1 cellular context compared by ENCODE assay signal in the genomic region with DNA sequence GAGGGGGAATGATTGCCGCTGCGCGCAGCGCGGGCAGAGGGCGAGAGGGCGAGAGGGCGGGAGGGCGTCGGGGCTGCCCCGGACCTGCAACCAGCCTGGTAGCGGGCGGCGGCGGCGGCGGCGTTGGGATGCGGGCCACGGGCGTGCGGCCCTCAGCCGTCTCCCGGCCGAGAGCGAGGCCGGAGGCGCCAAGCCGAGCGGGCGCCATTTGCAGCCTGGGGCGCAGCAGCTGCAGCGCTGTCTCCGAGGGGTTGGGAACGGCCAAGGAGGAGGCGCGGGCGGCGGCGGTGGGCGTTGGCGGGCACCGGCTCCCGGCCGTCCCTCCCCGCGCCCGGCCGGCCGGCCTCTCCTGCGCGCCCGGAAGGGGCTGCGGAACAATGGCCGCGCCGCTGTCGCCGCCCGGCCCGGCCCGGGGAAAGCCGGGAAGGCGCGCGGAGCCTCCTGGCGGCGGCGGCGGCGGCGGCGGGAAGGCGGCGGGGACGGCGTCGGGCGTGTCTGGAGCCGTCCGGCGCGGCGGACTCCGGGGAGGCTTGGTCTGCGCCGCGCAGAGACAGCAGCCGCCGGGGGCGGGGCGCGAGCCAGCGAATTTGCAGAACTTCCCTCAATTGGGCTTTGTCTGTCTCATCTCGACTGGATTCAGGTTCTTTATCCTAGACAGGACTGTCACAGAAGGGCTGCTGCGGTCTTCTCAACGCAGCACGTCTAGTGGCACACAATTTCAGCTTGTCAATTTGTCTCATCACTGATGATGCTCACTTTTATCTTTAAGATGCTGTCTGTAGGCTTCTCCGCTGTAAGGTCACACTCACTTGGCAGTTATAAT.
TF ChIP-seq lines count a peak whose summit lies in the region.

No MANE protein-coding gene starts in this region.

TF ChIP-seq in K562, 482 proteins besides CTCF, POLR2A, EP300 and RAD21 (continued from another document and continues in another):
- TF ChIP-seq, protein P1, sequence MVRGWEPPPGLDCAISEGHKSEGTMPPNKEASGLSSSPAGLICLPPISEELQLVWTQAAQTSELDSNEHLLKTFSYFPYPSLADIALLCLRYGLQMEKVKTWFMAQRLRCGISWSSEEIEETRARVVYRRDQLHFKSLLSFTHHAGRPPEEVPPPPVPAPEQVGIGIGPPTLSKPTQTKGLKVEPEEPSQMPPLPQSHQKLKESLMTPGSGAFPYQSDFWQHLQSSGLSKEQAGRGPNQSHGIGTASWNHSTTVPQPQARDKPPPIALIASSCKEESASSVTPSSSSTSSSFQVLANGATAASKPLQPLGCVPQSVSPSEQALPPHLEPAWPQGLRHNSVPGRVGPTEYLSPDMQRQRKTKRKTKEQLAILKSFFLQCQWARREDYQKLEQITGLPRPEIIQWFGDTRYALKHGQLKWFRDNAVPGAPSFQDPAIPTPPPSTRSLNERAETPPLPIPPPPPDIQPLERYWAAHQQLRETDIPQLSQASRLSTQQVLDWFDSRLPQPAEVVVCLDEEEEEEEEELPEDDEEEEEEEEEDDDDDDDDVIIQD (CRISPR knock-in tag; IDR thresholded peaks at IDR 0.05): 0 out of 2 replicates have a peak, but pooled peaks have one; percentile 26
- TF ChIP-seq HDAC6 (IDR thresholded peaks at IDR 0.05; ENCODE audit: low read depth, low read length) (no peak), CXXC5 (CRISPR knock-in tag; IDR thresholded peaks at IDR 0.05) (peak; percentile 97), ZNF41 (CRISPR knock-in tag; conservative IDR thresholded peaks at IDR 0.05) (0 out of 2 replicates have a peak, but pooled peaks have one; percentile 42), MEF2A (IDR thresholded peaks at IDR 0.05; ENCODE audit: control insufficient read depth, low read depth, low read length) (no peak), ZNF444 (CRISPR knock-in tag; IDR thresholded peaks at IDR 0.05) (no peak), ZNF644 (tag; IDR thresholded peaks at IDR 0.05; ENCODE audit: low read depth) (peak; percentile 45; the same call in 1 of the 2 replicates), ZNF212 (CRISPR knock-in tag; IDR thresholded peaks at IDR 0.05) (no peak), BRCA1 (IDR thresholded peaks at IDR 0.05) (no peak), BRCA1 (CRISPR knock-in tag; IDR thresholded peaks at IDR 0.05) (no peak), ZNF134 (CRISPR knock-in tag; conservative IDR thresholded peaks at IDR 0.05) (no peak), SNIP1 (IDR thresholded peaks at IDR 0.05; ENCODE audit: low read depth) (no peak), NONO (IDR thresholded peaks at IDR 0.05; ENCODE audit: low read depth in 2 of 2, low read length in 1 of 2) (peak; percentile 91; a peak in 3 of 4 replicates), MAZ (CRISPR knock-in tag; conservative IDR thresholded peaks at IDR 0.05 in 1 of 2, IDR thresholded peaks at IDR 0.05 in 1 of 2) (peak in 1 of 2 experiments; percentile 81; a peak in 3 of 4 replicates), ZNF347 (CRISPR knock-in tag; IDR thresholded peaks at IDR 0.05; ENCODE audit: low read depth) (no peak), LARP7 (IDR thresholded peaks at IDR 0.05) (no peak), TBP (optimal IDR thresholded peaks at IDR 0.05; ENCODE audit: low read depth, low read length) (peak; percentile 21), ZNF263 (CRISPR knock-in tag; IDR thresholded peaks at IDR 0.05; ENCODE audit: borderline replicate concordance) (no peak), KLF16 (IDR thresholded peaks at IDR 0.05) (no peak), CSDE1 (IDR thresholded peaks at IDR 0.05) (no peak), TARDBP (IDR thresholded peaks at IDR 0.05) (no peak), NFE2 (IDR thresholded peaks at IDR 0.05; ENCODE audit: low read depth) (no peak), KHSRP (IDR thresholded peaks at IDR 0.05) (no peak), PHF8 (IDR thresholded peaks at IDR 0.05; ENCODE audit: borderline replicate concordance, low read length) (peak; percentile 93; the same call in 1 of the 2 replicates), GABPA (tag; conservative IDR thresholded peaks at IDR 0.05; ENCODE audit: low read depth) (peak; percentile 78), DPF2 (IDR thresholded peaks at IDR 0.05) (no peak), HDAC8 (tag; IDR thresholded peaks at IDR 0.05) (no peak), BRD9 (IDR thresholded peaks at IDR 0.05; ENCODE audit: low read depth, partially characterized antibody) (no peak), SOX6 (IDR thresholded peaks at IDR 0.05) (peak; percentile 52; the same call in 1 of the 2 replicates), NCOR1 (IDR thresholded peaks at IDR 0.05) (no peak), SMAD2 (IDR thresholded peaks at IDR 0.05; ENCODE audit: low read depth, low read length) (no peak), ZSCAN32 (CRISPR knock-in tag; IDR thresholded peaks at IDR 0.05) (no peak), ZNF23 (CRISPR knock-in tag; IDR thresholded peaks at IDR 0.05) (no peak), RHOXF2B (CRISPR knock-in tag; conservative IDR thresholded peaks at IDR 0.05) (no peak), XRCC3 (IDR thresholded peaks at IDR 0.05) (no peak), XRCC5 (IDR thresholded peaks at IDR 0.05; ENCODE audit: low read depth, low read length) (no peak), TEAD1 (CRISPR knock-in tag; IDR thresholded peaks at IDR 0.05) (peak in 1 of 2 experiments; percentile 42; a peak in 1 of 4 replicates), SMARCB1 (IDR thresholded peaks at IDR 0.05; ENCODE audit: insufficient read length, low read depth) (no peak), ZNF436 (CRISPR knock-in tag; IDR thresholded peaks at IDR 0.05) (no peak), PURB (CRISPR knock-in tag; IDR thresholded peaks at IDR 0.05; ENCODE audit: low read depth) (no peak), ZNF184 (CRISPR knock-in tag; IDR thresholded peaks at IDR 0.05) (no peak)
- TF ChIP-seq, protein P2, sequence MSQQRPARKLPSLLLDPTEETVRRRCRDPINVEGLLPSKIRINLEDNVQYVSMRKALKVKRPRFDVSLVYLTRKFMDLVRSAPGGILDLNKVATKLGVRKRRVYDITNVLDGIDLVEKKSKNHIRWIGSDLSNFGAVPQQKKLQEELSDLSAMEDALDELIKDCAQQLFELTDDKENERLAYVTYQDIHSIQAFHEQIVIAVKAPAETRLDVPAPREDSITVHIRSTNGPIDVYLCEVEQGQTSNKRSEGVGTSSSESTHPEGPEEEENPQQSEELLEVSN (IDR thresholded peaks at IDR 0.05; ENCODE audit: borderline replicate concordance in 1 of 2, extremely low read depth in 1 of 2, insufficient read depth in 1 of 2, insufficient read length in 1 of 2, low read depth in 1 of 2, low read length in 1 of 2, poor library complexity in 1 of 2, severe bottlenecking in 1 of 2): peak in 1 of 2 experiments; percentile 44
- TF ChIP-seq, protein P3, sequence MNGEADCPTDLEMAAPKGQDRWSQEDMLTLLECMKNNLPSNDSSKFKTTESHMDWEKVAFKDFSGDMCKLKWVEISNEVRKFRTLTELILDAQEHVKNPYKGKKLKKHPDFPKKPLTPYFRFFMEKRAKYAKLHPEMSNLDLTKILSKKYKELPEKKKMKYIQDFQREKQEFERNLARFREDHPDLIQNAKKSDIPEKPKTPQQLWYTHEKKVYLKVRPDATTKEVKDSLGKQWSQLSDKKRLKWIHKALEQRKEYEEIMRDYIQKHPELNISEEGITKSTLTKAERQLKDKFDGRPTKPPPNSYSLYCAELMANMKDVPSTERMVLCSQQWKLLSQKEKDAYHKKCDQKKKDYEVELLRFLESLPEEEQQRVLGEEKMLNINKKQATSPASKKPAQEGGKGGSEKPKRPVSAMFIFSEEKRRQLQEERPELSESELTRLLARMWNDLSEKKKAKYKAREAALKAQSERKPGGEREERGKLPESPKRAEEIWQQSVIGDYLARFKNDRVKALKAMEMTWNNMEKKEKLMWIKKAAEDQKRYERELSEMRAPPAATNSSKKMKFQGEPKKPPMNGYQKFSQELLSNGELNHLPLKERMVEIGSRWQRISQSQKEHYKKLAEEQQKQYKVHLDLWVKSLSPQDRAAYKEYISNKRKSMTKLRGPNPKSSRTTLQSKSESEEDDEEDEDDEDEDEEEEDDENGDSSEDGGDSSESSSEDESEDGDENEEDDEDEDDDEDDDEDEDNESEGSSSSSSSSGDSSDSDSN (IDR thresholded peaks at IDR 0.05; ENCODE audit: borderline replicate concordance in 1 of 2, low read depth in 2 of 2, low read length in 2 of 2): no peak; a peak in 1 of 4 replicates
- TF ChIP-seq, protein P4, sequence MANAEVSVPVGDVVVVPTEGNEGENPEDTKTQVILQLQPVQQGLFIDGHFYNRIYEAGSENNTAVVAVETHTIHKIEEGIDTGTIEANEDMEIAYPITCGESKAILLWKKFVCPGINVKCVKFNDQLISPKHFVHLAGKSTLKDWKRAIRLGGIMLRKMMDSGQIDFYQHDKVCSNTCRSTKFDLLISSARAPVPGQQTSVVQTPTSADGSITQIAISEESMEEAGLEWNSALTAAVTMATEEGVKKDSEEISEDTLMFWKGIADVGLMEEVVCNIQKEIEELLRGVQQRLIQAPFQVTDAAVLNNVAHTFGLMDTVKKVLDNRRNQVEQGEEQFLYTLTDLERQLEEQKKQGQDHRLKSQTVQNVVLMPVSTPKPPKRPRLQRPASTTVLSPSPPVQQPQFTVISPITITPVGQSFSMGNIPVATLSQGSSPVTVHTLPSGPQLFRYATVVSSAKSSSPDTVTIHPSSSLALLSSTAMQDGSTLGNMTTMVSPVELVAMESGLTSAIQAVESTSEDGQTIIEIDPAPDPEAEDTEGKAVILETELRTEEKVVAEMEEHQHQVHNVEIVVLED (CRISPR knock-in tag; IDR thresholded peaks at IDR 0.05): peak; percentile 89
- TF ChIP-seq, protein P5, sequence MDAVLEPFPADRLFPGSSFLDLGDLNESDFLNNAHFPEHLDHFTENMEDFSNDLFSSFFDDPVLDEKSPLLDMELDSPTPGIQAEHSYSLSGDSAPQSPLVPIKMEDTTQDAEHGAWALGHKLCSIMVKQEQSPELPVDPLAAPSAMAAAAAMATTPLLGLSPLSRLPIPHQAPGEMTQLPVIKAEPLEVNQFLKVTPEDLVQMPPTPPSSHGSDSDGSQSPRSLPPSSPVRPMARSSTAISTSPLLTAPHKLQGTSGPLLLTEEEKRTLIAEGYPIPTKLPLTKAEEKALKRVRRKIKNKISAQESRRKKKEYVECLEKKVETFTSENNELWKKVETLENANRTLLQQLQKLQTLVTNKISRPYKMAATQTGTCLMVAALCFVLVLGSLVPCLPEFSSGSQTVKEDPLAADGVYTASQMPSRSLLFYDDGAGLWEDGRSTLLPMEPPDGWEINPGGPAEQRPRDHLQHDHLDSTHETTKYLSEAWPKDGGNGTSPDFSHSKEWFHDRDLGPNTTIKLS (IDR thresholded peaks at IDR 0.05; ENCODE audit: borderline replicate concordance, low read depth): peak; percentile 43; the same call in 1 of the 2 replicates
- TF ChIP-seq, protein P6, sequence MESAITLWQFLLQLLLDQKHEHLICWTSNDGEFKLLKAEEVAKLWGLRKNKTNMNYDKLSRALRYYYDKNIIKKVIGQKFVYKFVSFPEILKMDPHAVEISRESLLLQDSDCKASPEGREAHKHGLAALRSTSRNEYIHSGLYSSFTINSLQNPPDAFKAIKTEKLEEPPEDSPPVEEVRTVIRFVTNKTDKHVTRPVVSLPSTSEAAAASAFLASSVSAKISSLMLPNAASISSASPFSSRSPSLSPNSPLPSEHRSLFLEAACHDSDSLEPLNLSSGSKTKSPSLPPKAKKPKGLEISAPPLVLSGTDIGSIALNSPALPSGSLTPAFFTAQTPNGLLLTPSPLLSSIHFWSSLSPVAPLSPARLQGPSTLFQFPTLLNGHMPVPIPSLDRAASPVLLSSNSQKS (CRISPR knock-in tag; IDR thresholded peaks at IDR 0.05): no peak
- TF ChIP-seq, protein P7, sequence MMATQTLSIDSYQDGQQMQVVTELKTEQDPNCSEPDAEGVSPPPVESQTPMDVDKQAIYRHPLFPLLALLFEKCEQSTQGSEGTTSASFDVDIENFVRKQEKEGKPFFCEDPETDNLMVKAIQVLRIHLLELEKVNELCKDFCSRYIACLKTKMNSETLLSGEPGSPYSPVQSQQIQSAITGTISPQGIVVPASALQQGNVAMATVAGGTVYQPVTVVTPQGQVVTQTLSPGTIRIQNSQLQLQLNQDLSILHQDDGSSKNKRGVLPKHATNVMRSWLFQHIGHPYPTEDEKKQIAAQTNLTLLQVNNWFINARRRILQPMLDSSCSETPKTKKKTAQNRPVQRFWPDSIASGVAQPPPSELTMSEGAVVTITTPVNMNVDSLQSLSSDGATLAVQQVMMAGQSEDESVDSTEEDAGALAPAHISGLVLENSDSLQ (IDR thresholded peaks at IDR 0.05): no peak
- TF ChIP-seq, protein P8, sequence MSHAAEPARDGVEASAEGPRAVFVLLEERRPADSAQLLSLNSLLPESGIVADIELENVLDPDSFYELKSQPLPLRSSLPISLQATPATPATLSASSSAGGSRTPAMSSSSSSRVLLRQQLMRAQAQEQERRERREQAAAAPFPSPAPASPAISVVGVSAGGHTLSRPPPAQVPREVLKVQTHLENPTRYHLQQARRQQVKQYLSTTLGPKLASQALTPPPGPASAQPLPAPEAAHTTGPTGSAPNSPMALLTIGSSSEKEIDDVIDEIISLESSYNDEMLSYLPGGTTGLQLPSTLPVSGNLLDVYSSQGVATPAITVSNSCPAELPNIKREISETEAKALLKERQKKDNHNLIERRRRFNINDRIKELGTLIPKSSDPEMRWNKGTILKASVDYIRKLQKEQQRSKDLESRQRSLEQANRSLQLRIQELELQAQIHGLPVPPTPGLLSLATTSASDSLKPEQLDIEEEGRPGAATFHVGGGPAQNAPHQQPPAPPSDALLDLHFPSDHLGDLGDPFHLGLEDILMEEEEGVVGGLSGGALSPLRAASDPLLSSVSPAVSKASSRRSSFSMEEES (CRISPR knock-in tag; IDR thresholded peaks at IDR 0.05): no peak
- TF ChIP-seq, protein P9, sequence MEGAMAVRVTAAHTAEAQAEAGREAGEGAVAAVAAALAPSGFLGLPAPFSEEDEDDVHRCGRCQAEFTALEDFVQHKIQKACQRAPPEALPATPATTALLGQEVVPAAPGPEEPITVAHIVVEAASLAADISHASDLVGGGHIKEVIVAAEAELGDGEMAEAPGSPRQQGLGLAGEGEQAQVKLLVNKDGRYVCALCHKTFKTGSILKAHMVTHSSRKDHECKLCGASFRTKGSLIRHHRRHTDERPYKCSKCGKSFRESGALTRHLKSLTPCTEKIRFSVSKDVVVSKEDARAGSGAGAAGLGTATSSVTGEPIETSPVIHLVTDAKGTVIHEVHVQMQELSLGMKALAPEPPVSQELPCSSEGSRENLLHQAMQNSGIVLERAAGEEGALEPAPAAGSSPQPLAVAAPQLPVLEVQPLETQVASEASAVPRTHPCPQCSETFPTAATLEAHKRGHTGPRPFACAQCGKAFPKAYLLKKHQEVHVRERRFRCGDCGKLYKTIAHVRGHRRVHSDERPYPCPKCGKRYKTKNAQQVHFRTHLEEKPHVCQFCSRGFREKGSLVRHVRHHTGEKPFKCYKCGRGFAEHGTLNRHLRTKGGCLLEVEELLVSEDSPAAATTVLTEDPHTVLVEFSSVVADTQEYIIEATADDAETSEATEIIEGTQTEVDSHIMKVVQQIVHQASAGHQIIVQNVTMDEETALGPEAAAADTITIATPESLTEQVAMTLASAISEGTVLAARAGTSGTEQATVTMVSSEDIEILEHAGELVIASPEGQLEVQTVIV (CRISPR knock-in tag; IDR thresholded peaks at IDR 0.05; ENCODE audit: borderline replicate concordance): no peak
